ENCODE assay signal across 21 cellular contexts in the genomic region with DNA sequence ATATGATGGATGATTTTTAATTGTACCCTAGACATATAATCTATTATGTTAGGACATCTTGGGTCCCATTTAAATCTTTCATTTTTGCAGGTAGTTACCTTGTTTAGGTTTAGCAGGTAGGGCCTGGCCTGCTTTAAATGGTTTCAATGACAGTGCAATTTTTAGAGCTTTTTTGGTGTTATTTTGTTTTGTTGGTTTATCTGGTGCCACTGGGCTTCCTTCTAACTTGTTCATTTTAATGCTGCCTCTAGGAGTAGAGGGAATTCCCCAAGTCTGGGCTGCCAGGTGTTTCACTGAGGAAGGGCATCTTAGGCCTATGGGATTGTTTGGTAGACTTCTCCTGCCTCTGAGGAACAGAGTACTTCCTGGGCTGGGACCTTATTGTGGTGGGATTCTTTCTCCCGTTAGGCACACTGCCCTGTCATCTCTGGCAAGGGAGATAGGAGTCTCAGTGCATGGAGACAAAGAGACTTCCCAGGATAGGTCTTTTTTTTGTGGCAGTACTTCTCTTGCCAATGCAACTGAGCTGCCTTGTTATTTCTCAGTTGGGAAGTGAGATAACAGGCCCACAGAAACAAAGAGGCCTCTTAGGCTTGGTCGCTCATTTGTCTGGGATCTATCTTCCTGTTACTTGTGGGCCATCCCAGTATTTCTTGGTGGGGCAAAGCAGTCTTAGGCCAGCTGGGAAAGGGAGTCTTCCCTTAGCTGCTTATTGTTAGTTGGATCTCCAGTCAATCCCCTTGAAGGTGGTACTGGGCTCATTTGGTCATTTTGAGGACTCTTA.
DNase-seq lines count a peak whose midpoint lies in the region; ATAC-seq and TF ChIP-seq lines count a peak whose summit lies in the region.
"Had no signal": no experiment of that assay in that cellular context is flagged by ENCODE, and none has a peak within 500 bp of the region (broad histone marks: within the 10 kb centered on the region; RNA-seq: fewer than 3 reads in every experiment).

No MANE protein-coding gene starts in this region.

- peaks cover 16% of the 10 kb centered on the region for H3K79me2 ChIP-seq in MM.1S (ENCODE audit: low read length)
- H3K79me2 ChIP-seq in smooth muscle cell (ENCODE audit: low read depth) = peaks cover 3% of the 10 kb centered on the region
- no peaks in the 10 kb centered on the region; the same call in 1 of the 2 replicates for H3K79me2 ChIP-seq in GM23248 (ENCODE audit: insufficient read depth)

- H3K4ac ChIP-seq in mesenchymal stem cell (ENCODE audit: low read depth in 1 of 2, low read length in 2 of 2) = no peak overlapping the region

- H3K4me1 ChIP-seq in right cardiac atrium (ENCODE audit: control insufficient read depth, insufficient read depth, low read length) (peaks cover 2% of the 10 kb centered on the region), heart left ventricle (peaks cover 0 to 9% (median 0%) of the 10 kb centered on the region in 12 donors), MM.1S (ENCODE audit: low read length) (peaks cover 40% of the 10 kb centered on the region), mesenchymal stem cell (ENCODE audit: control insufficient read depth, insufficient read depth, low read depth, low read length) (no peaks in the 10 kb centered on the region), smooth muscle cell (ENCODE audit: low read depth) (no peaks in the 10 kb centered on the region), GM23248 (ENCODE audit: insufficient read depth) (peaks cover 9% of the 10 kb centered on the region), body of pancreas (no peaks in the 10 kb centered on the region)

- in situ Hi-C loops in GM23248 (cut with MboI) = no loop called here

- intact Hi-C loops in right cardiac atrium (cut with DNase I) (no loop called here), heart left ventricle (cut with DNase I) (no loop called here), body of pancreas (cut with DNase I) (no loop called here)

- no peaks in the 10 kb centered on the region for H3K9me2 ChIP-seq in MM.1S (replicated peaks; ENCODE audit: insufficient read depth, low read length)
- no peaks in the 10 kb centered on the region for H3K9me2 ChIP-seq in GM23248 (ENCODE audit: insufficient read depth)

- no peak overlapping the region for H3K18ac ChIP-seq in mesenchymal stem cell (ENCODE audit: low read depth in 1 of 2, low read length in 2 of 2)

- no peaks in the 10 kb centered on the region for H3K27me3 Mint-ChIP-seq in activated CD4-positive, alpha-beta T cell treated with anti-CD3 and anti-CD28 coated beads, Interleukin-2, amount 10 ng/mL, durations not matched to agents 7 days and 5 days

- no peaks in the 10 kb centered on the region for H3K9me3 ChIP-seq in right cardiac atrium (ENCODE audit: control insufficient read depth, low read length)
- H3K9me3 ChIP-seq in heart left ventricle = no peaks in the 10 kb centered on the region
- no peaks in the 10 kb centered on the region for H3K9me3 ChIP-seq in MM.1S (replicated peaks; ENCODE audit: insufficient read depth, low read length)
- no peaks in the 10 kb centered on the region for H3K9me3 ChIP-seq in mesenchymal stem cell (ENCODE audit: control insufficient read depth, low read length)
- no peaks in the 10 kb centered on the region for H3K9me3 ChIP-seq in smooth muscle cell (replicated peaks; ENCODE audit: low read depth)
- H3K9me3 ChIP-seq in GM23248 (ENCODE audit: low read depth) = no peaks in the 10 kb centered on the region
- no peaks in the 10 kb centered on the region for H3K9me3 ChIP-seq in body of pancreas

- H3K36me3 Mint-ChIP-seq in activated CD4-positive, alpha-beta T cell treated with anti-CD3 and anti-CD28 coated beads, Interleukin-2, amount 10 ng/mL, durations not matched to agents 7 days and 5 days (ENCODE audit: low read depth) = no peaks in the 10 kb centered on the region

- peaks cover 15% of the 10 kb centered on the region for H3K79me1 ChIP-seq in mesenchymal stem cell (replicated peaks; ENCODE audit: low read length, poor library complexity, severe bottlenecking)

- no peak overlapping the region for H3K14ac ChIP-seq in mesenchymal stem cell (ENCODE audit: low read length in 2 of 2)

- no peak overlapping the region for H3K4me3 ChIP-seq in right cardiac atrium (ENCODE audit: low read length)
- H3K4me3 ChIP-seq in heart left ventricle = no peak overlapping the region
- no peak overlapping the region for H3K4me3 ChIP-seq in MM.1S (ENCODE audit: low read length)
- H3K4me3 ChIP-seq in mesenchymal stem cell (ENCODE audit: insufficient read depth in 1 of 2, low read depth in 1 of 2, low read length in 2 of 2) = no peak overlapping the region
- no peak overlapping the region for H3K4me3 ChIP-seq in smooth muscle cell
- H3K4me3 ChIP-seq in GM23248 = no peak overlapping the region
- no peak overlapping the region for H3K4me3 ChIP-seq in body of pancreas

- peak; percentile 64 to 68 for ATAC-seq in right cardiac atrium
- no peak for ATAC-seq in heart left ventricle
- ATAC-seq in body of pancreas = no peak

- peak overlapping the region; percentile 14 for H4K8ac ChIP-seq in mesenchymal stem cell (ENCODE audit: low read length)

- no peak for DNase-seq in right cardiac atrium
- no peak for DNase-seq in heart left ventricle
- peak; percentile 58 for DNase-seq in MM.1S
- DNase-seq in mesenchymal stem cell = no peak
- no peak for DNase-seq in smooth muscle cell (lab: John Stamatoyannopoulos, UW; ENCODE audit: unreplicated experiment)
- no peak for DNase-seq in GM23248
- DNase-seq in body of pancreas = no peak
- no peak for DNase-seq in activated CD4-positive, alpha-beta T cell treated with anti-CD3 and anti-CD28 coated beads, Interleukin-2, amount 10 ng/mL, durations not matched to agents 7 days and 5 days
- DNase-seq: 8988T, DMS153, DND-41, GOT3, HCEC 1CT, NCI-H1092, NCI-H1417 treated with DMSO at 0.1 percent for 48 hours, NCI-H1694 treated with DMSO at 0.1 percent for 48 hours, NCI-H2081, NCI-H2227 treated with DMSO at 0.1 percent for 48 hours, NCI-H526 treated with DMSO at 0.1 percent for 48 hours, Right ventricle myocardium superior, RPMI8226 had no signal

- H3K9ac ChIP-seq in MM.1S (ENCODE audit: low read length) = no peak overlapping the region
- H3K9ac ChIP-seq in mesenchymal stem cell (ENCODE audit: low read length) = no peak overlapping the region
- H3K9ac ChIP-seq in smooth muscle cell (ENCODE audit: low read depth) = no peak overlapping the region
- no peak overlapping the region for H3K9ac ChIP-seq in GM23248

- TF ChIP-seq POLR2A in heart left ventricle (IDR thresholded peaks at IDR 0.05) (no peak), body of pancreas (IDR thresholded peaks at IDR 0.05) (no peak)

- H2BK15ac ChIP-seq in mesenchymal stem cell (ENCODE audit: low read depth, poor library complexity, severe bottlenecking) = no peak overlapping the region

- H4K20me1 ChIP-seq in MM.1S (ENCODE audit: insufficient read depth, low read length) (no peaks in the 10 kb centered on the region), smooth muscle cell (ENCODE audit: low read depth) (peaks cover 4% of the 10 kb centered on the region), GM23248 (ENCODE audit: insufficient read depth) (no peaks in the 10 kb centered on the region)

- WGBS in right cardiac atrium = 43% methylated on average over 2 of the region's 2 CpGs
- WGBS in heart left ventricle, 4 donors = 38 to 57% (median 45%) methylated on average over 2 of the region's 2 CpGs
- 76% methylated on average over 2 of the region's 2 CpGs for WGBS in mesenchymal stem cell
- WGBS in smooth muscle cell (ENCODE audit: low lambda C conversion rate) = 83% methylated on average over 2 of the region's 2 CpGs
- 93 to 94% methylated on average over 2 of the region's 2 CpGs for WGBS in GM23248 (ENCODE audit: low coverage in 1 of 2, low lambda C conversion rate in 2 of 2, missing lambda C conversion rate in 2 of 2), 2 experiments
- WGBS in body of pancreas, 2 donors = 84 to 96% methylated on average over 2 of the region's 2 CpGs

- CTCF ChIA-PET in activated CD4-positive, alpha-beta T cell treated with anti-CD3 and anti-CD28 coated beads, Interleukin-2, amount 10 ng/mL, durations not matched to agents 7 days and 5 days (lab: Charles Lee) = no interaction called here

- H2AFZ ChIP-seq in MM.1S (ENCODE audit: low read length) (no peak overlapping the region), mesenchymal stem cell (ENCODE audit: low read depth, low read length) (no peak overlapping the region), smooth muscle cell (ENCODE audit: low read depth) (no peak overlapping the region), GM23248 (no peak overlapping the region)

- H4K91ac ChIP-seq in mesenchymal stem cell (ENCODE audit: low read length) = no peak overlapping the region

- no peaks in the 10 kb centered on the region for H3K9me3 Mint-ChIP-seq in activated CD4-positive, alpha-beta T cell treated with anti-CD3 and anti-CD28 coated beads, Interleukin-2, amount 10 ng/mL, durations not matched to agents 7 days and 5 days

- no peak overlapping the region for H3K23ac ChIP-seq in mesenchymal stem cell (ENCODE audit: low read length in 2 of 2)

- TF ChIP-seq CTCF in heart left ventricle (IDR thresholded peaks at IDR 0.05) (no peak), MM.1S (IDR thresholded peaks at IDR 0.05; ENCODE audit: low read length) (no peak), smooth muscle cell (IDR thresholded peaks at IDR 0.05; ENCODE audit: borderline replicate concordance, insufficient read depth, poor library complexity, severe bottlenecking) (no peak), body of pancreas (IDR thresholded peaks at IDR 0.05) (no peak)

- no peaks in the 10 kb centered on the region for H3K36me3 ChIP-seq in heart left ventricle
- H3K36me3 ChIP-seq in MM.1S (replicated peaks; ENCODE audit: insufficient read depth, low read length) = no peaks in the 10 kb centered on the region
- H3K36me3 ChIP-seq in mesenchymal stem cell (ENCODE audit: control insufficient read depth in 1 of 2, insufficient read depth in 2 of 2, low read depth in 1 of 2, low read length in 2 of 2) = no peaks in the 10 kb centered on the region
- H3K36me3 ChIP-seq in smooth muscle cell (ENCODE audit: low read depth) = no peaks in the 10 kb centered on the region
- no peaks in the 10 kb centered on the region for H3K36me3 ChIP-seq in GM23248 (ENCODE audit: low read depth)
- no peaks in the 10 kb centered on the region for H3K36me3 ChIP-seq in body of pancreas (replicated peaks in 1 of 2; ENCODE audit: insufficient read depth in 1 of 2, low read depth in 2 of 2)

- H3K27ac ChIP-seq in right cardiac atrium (ENCODE audit: low read length) (no peak overlapping the region), heart left ventricle (no peak overlapping the region), MM.1S (ENCODE audit: low read length) (peak overlapping the region; percentile 74; the same call in 1 of the 2 replicates), mesenchymal stem cell (ENCODE audit: low read length, poor library complexity, severe bottlenecking) (no peak overlapping the region), smooth muscle cell (ENCODE audit: low read depth) (no peak overlapping the region), GM23248 (no peak overlapping the region), body of pancreas (no peak overlapping the region)

- no peak overlapping the region for H3K4me3 Mint-ChIP-seq in activated CD4-positive, alpha-beta T cell treated with anti-CD3 and anti-CD28 coated beads, Interleukin-2, amount 10 ng/mL, durations not matched to agents 7 days and 5 days

- H2BK5ac ChIP-seq in mesenchymal stem cell (ENCODE audit: low read depth, low read length, poor library complexity, severe bottlenecking) = no peak overlapping the region

- H3K27ac Mint-ChIP-seq in activated CD4-positive, alpha-beta T cell treated with anti-CD3 and anti-CD28 coated beads, Interleukin-2, amount 10 ng/mL, durations not matched to agents 7 days and 5 days = no peak overlapping the region

- peaks cover 25% of the 10 kb centered on the region for H3F3A ChIP-seq in MM.1S (ENCODE audit: insufficient read depth, low read length)
- no peaks in the 10 kb centered on the region for H3F3A ChIP-seq in smooth muscle cell (ENCODE audit: low read depth)
- H3F3A ChIP-seq in GM23248 (ENCODE audit: insufficient read depth) = no peaks in the 10 kb centered on the region

- H3K27me3 ChIP-seq in right cardiac atrium (ENCODE audit: control insufficient read depth, insufficient read depth) (no peaks in the 10 kb centered on the region), heart left ventricle (no peaks in the 10 kb centered on the region), MM.1S (replicated peaks; ENCODE audit: insufficient read depth, low read length) (no peaks in the 10 kb centered on the region), mesenchymal stem cell (ENCODE audit: control insufficient read depth in 1 of 2, insufficient read depth in 1 of 2, low read length in 2 of 2) (no peaks in the 10 kb centered on the region), smooth muscle cell (ENCODE audit: low read depth) (no peaks in the 10 kb centered on the region), GM23248 (replicated peaks; ENCODE audit: insufficient read depth) (no peaks in the 10 kb centered on the region), body of pancreas (no peaks in the 10 kb centered on the region)

- H3K4me1 Mint-ChIP-seq in activated CD4-positive, alpha-beta T cell treated with anti-CD3 and anti-CD28 coated beads, Interleukin-2, amount 10 ng/mL, durations not matched to agents 7 days and 5 days = no peaks in the 10 kb centered on the region

- POLR2A ChIA-PET in activated CD4-positive, alpha-beta T cell treated with anti-CD3 and anti-CD28 coated beads, Interleukin-2, amount 10 ng/mL, durations not matched to agents 7 days and 5 days (lab: Charles Lee) = no interaction called here

- H3K4me2 ChIP-seq in MM.1S (ENCODE audit: low read depth, low read length) = peak overlapping the region; percentile 60
- no peak overlapping the region for H3K4me2 ChIP-seq in mesenchymal stem cell (ENCODE audit: low read length, poor library complexity, severe bottlenecking)
- H3K4me2 ChIP-seq in smooth muscle cell = no peak overlapping the region
- H3K4me2 ChIP-seq in GM23248 (ENCODE audit: unreplicated experiment) = no peak overlapping the region

- no peak overlapping the region for H2BK12ac ChIP-seq in mesenchymal stem cell (ENCODE audit: low read length in 2 of 2)

- no peak overlapping the region for H2BK120ac ChIP-seq in mesenchymal stem cell (ENCODE audit: low read depth, low read length)

- H2AK5ac ChIP-seq in mesenchymal stem cell (ENCODE audit: low read length, severe bottlenecking) = no peak overlapping the region

Comparison
In these comparisons a context has a peak if more than half of its experiments do, and no peak if none do; other contexts are left out.
1. ATAC-seq: peak in right cardiac atrium (2 of 2); none in heart left ventricle (0 of 4) and body of pancreas (single experiment).